ENCODE assay signal across 1 cellular context in genomic region chr1:169874229-169874628, GRCh38.
A peak's percentile ranks its signal among the peaks of the same experiment; 100 is the strongest.
TF ChIP-seq lines count a peak whose summit lies in the region.

No MANE protein-coding gene starts in this region.

TF ChIP-seq in IMR-90, 13 proteins besides CTCF, POLR2A, EP300 and RAD21:
- no peak for TF ChIP-seq SMC3 (IDR thresholded peaks at IDR 0.05; ENCODE audit: low read depth, low read length)
- TF ChIP-seq CHD1 (IDR thresholded peaks at IDR 0.05; ENCODE audit: low read depth, low read length), result no peak
- no peak for TF ChIP-seq CEBPB (IDR thresholded peaks at IDR 0.05; ENCODE audit: low read depth, low read length)
- no peak for TF ChIP-seq ELK1 (IDR thresholded peaks at IDR 0.05; ENCODE audit: borderline replicate concordance, low read depth, low read length)
- TF ChIP-seq USF2 (IDR thresholded peaks at IDR 0.05; ENCODE audit: low read depth, low read length), result no peak
- no peak for TF ChIP-seq MAZ (IDR thresholded peaks at IDR 0.05; ENCODE audit: borderline replicate concordance, low read depth, low read length)
- peak; percentile 28 for TF ChIP-seq RCOR1 (IDR thresholded peaks at IDR 0.05; ENCODE audit: insufficient replicate concordance, low read length)
- TF ChIP-seq FOS (IDR thresholded peaks at IDR 0.05; ENCODE audit: low read depth, low read length), result peak; percentile 82
- no peak for TF ChIP-seq RFX5 (IDR thresholded peaks at IDR 0.05; ENCODE audit: low read depth, low read length)
- peak; percentile 98 for TF ChIP-seq BHLHE40 (IDR thresholded peaks at IDR 0.05; ENCODE audit: low read depth, low read length)
- TF ChIP-seq MXI1 (IDR thresholded peaks at IDR 0.05; ENCODE audit: borderline replicate concordance, low read depth, low read length), result no peak
